1 cellular context compared by ENCODE assay signal in the genomic region with DNA sequence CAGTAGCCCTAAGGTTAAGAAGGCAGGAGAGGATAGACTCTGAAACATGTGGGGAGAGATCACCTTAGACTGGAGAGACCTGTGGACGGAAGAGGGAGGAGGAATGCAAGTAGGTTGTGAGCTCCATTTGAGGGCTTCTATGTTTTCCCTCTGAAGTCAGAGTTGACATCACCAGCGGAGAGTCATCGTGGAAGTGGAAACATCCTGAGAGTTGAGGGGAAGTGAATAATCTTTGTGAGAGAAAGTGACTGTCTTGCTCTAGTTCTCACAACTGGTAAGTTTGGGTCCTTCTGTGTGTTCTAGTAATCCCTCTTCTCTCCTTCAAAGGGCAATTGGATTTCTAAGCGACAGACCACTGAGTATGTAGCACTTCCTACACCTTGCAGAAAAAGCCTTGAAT.
TF ChIP-seq lines count a peak whose summit lies in the region.

No MANE protein-coding gene starts in this region.

TF ChIP-seq in GM12878, 131 proteins besides CTCF, POLR2A, EP300 and RAD21 (continued from another document):
- TF ChIP-seq, protein P1, sequence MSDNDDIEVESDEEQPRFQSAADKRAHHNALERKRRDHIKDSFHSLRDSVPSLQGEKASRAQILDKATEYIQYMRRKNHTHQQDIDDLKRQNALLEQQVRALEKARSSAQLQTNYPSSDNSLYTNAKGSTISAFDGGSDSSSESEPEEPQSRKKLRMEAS (IDR thresholded peaks at IDR 0.05; ENCODE audit: low read depth, low read length): no peak
- TF ChIP-seq RFX5 (IDR thresholded peaks at IDR 0.05; ENCODE audit: low read depth, low read length): no peak
- TF ChIP-seq SIX5 (IDR thresholded peaks at IDR 0.05; ENCODE audit: low read depth, low read length, severe bottlenecking): no peak
- TF ChIP-seq ETV6 (conservative IDR thresholded peaks at IDR 0.05 in 1 of 2, IDR thresholded peaks at IDR 0.05 in 1 of 2; ENCODE audit: borderline replicate concordance in 1 of 2, low read depth in 1 of 2): peak in 1 of 2 experiments; percentile 52; a peak in 1 of 4 replicates
- peak; percentile 57; the same call in 1 of the 2 replicates for TF ChIP-seq SPI1 (IDR thresholded peaks at IDR 0.05; ENCODE audit: borderline replicate concordance, insufficient read depth, low read depth, low read length)
- no peak for TF ChIP-seq ZNF622 (IDR thresholded peaks at IDR 0.05)
- TF ChIP-seq TBL1XR1 (IDR thresholded peaks at IDR 0.05; ENCODE audit: low read depth, low read length): no peak
- TF ChIP-seq ATF7 (IDR thresholded peaks at IDR 0.05; ENCODE audit: low read depth): no peak
- TF ChIP-seq, protein P2, sequence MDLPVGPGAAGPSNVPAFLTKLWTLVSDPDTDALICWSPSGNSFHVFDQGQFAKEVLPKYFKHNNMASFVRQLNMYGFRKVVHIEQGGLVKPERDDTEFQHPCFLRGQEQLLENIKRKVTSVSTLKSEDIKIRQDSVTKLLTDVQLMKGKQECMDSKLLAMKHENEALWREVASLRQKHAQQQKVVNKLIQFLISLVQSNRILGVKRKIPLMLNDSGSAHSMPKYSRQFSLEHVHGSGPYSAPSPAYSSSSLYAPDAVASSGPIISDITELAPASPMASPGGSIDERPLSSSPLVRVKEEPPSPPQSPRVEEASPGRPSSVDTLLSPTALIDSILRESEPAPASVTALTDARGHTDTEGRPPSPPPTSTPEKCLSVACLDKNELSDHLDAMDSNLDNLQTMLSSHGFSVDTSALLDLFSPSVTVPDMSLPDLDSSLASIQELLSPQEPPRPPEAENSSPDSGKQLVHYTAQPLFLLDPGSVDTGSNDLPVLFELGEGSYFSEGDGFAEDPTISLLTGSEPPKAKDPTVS (IDR thresholded peaks at IDR 0.05; ENCODE audit: low read depth, low read length): no peak
- TF ChIP-seq, protein P3, sequence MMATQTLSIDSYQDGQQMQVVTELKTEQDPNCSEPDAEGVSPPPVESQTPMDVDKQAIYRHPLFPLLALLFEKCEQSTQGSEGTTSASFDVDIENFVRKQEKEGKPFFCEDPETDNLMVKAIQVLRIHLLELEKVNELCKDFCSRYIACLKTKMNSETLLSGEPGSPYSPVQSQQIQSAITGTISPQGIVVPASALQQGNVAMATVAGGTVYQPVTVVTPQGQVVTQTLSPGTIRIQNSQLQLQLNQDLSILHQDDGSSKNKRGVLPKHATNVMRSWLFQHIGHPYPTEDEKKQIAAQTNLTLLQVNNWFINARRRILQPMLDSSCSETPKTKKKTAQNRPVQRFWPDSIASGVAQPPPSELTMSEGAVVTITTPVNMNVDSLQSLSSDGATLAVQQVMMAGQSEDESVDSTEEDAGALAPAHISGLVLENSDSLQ (IDR thresholded peaks at IDR 0.05): no peak
- no peak for TF ChIP-seq SKIL (IDR thresholded peaks at IDR 0.05; ENCODE audit: low read depth, poor library complexity, severe bottlenecking)
- TF ChIP-seq MXI1 (IDR thresholded peaks at IDR 0.05; ENCODE audit: low read depth, low read length): no peak
- TF ChIP-seq ZNF24 (IDR thresholded peaks at IDR 0.05): no peak
- TF ChIP-seq E4F1 (IDR thresholded peaks at IDR 0.05; ENCODE audit: borderline replicate concordance, partially characterized antibody): no peak
